In the genomic region with DNA sequence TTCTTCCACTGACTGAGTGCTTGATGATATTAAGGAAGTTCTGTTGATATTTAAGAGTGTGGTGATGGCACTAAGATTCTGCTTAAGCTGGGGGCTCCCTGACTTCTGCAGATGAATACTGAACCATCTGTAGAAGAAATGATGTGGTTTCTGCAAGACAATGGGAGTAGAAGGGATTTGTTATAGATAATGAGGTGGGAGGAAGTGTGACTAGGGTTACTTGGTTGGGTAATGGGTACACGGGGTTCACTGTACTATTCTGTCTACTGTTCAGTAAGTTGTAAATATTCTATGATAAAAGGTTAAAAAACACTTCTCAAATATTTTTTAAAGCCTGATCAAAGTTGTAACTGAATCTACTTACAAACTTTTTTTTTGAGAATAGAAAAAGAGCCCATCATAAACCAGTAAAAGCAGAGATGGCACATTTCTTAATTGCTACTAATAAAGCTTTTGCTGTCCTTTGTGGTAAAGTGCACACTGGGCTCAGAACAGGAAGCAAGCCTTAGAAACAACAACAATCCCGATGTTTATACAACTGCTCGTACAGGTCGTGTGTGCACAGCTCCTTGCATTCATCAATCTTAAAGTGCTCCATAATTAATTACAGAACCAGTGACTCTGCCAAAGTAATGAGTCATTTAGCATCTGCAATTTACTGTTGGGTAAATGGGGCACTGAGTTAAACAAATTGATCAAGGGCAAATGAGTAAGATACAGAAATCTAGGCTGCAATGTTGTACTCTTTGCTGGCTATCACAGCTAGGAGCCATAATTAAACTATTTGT, we compare ENCODE assay signal across 12 cellular contexts.
A peak's percentile ranks its signal among the peaks of the same experiment; 100 is the strongest.
DNase-seq lines count a peak whose midpoint lies in the region; ATAC-seq and TF ChIP-seq lines count a peak whose summit lies in the region.
"Had no signal": no experiment of that assay in that cellular context is flagged by ENCODE, and none has a peak within 500 bp of the region (broad histone marks: within the 10 kb centered on the region; RNA-seq: fewer than 3 reads in every experiment).

No MANE protein-coding gene starts in this region.

- DNase-seq in CD1c-positive myeloid dendritic cell (ENCODE audit: extremely low spot score): peak; percentile 52
- peak; percentile 25 to 50 for DNase-seq in Kasumi-1 (lab: John Stamatoyannopoulos, UW)
- DNase-seq in RPMI7951 (ENCODE audit: low read depth): peak; percentile 72
- peak; percentile 63 for DNase-seq in fibroblast of villous mesenchyme (ENCODE audit: low read depth)
- no peak for DNase-seq in cerebellum (ENCODE audit: low spot score)
- no peak for DNase-seq in GOT3 (lab: John Stamatoyannopoulos, UW)
- DNase-seq: kidney glomerular epithelial cell, upper lobe of left lung had no signal

- H3K4me3 ChIP-seq in fibroblast of villous mesenchyme (ENCODE audit: low read depth, low read length): no peak overlapping the region
- H3K4me3 ChIP-seq: cardiac muscle cell, upper lobe of left lung had no signal

- ATAC-seq in HG03045 (IDR thresholded peaks at IDR 0.05; ENCODE audit: unreplicated experiment) (no peak), GM18519 (IDR thresholded peaks at IDR 0.05; ENCODE audit: low FRiP score, unreplicated experiment) (no peak)
- ATAC-seq: WTC11 had no signal

- no peak for TF ChIP-seq CTCF in fibroblast of villous mesenchyme (IDR thresholded peaks at IDR 0.05; ENCODE audit: insufficient read depth, low read depth, low read length)

Comparison
In these comparisons a context has a peak if more than half of its experiments do, and no peak if none do; other contexts are left out.
1. DNase-seq: peak in CD1c-positive myeloid dendritic cell (single experiment), Kasumi-1 (2 of 2), RPMI7951 (single experiment) and fibroblast of villous mesenchyme (single experiment); none in cerebellum (single experiment) and GOT3 (single experiment).